1 cellular context compared by ENCODE assay signal in genomic region chr12:6742080-6742479, GRCh38.
A peak's percentile ranks its signal among the peaks of the same experiment; 100 is the strongest.
TF ChIP-seq lines count a peak whose summit lies in the region.

No MANE protein-coding gene starts in this region.

TF ChIP-seq in K562, 482 proteins besides CTCF, POLR2A, EP300 and RAD21:
- TF ChIP-seq CBFA2T2 (conservative IDR thresholded peaks at IDR 0.05): 0 out of 2 replicates have a peak, but pooled peaks have one; percentile 20
- peak; percentile 67; the same call in 1 of the 2 replicates for TF ChIP-seq RAD51 (IDR thresholded peaks at IDR 0.05; ENCODE audit: borderline replicate concordance, low read depth)
- TF ChIP-seq ZBTB33 (CRISPR knock-in tag; IDR thresholded peaks at IDR 0.05): peak; percentile 26; the same call in 1 of the 2 replicates
